33 cellular contexts compared by ENCODE assay signal in genomic region chr4:13371050-13371449, GRCh38.
"Had no signal": no experiment of that assay in that cellular context is flagged by ENCODE, and none has a peak within 500 bp of the region (broad histone marks: within the 10 kb centered on the region; RNA-seq: fewer than 3 reads in every experiment).

No MANE protein-coding gene starts in this region.

- DNase-seq: activated B cell treated with CpG ODN at 0.5 μM for 24 hours; activated CD4-positive, alpha-beta memory T cell treated with anti-CD3 and anti-CD28 coated beads for 36 hours; activated CD4-positive, alpha-beta T cell treated with anti-CD3 and anti-CD28 coated beads for 4 hours; activated CD4-positive, alpha-beta T cell treated with anti-CD3 and anti-CD28 coated beads, Interleukin-2, amount 10 ng/mL, durations not matched to agents 24 days and 14 days; activated CD4-positive, alpha-beta T cell treated with anti-CD3 and anti-CD28 coated beads, Interleukin-2, amount 50 U/mL, for 1 hour; activated CD4-positive, alpha-beta T cell treated with anti-CD3 and anti-CD28 coated beads, Interleukin-2, amount 50 U/mL, for 4 hours; activated CD4-positive, CD25-positive, alpha-beta regulatory T cell treated with anti-CD3 and anti-CD28 coated beads, Interleukin-2, amount 50 U/mL, for 72 hours; activated CD8-positive, alpha-beta memory T cell treated with anti-CD3 and anti-CD28 coated beads, Interleukin-2, amount 50 U/mL, for 4 hours; activated CD8-positive, alpha-beta T cell treated with anti-CD3 and anti-CD28 coated beads for 36 hours; activated effector memory CD4-positive, alpha-beta T cell treated with anti-CD3 and anti-CD28 coated beads, Interleukin-2, amount 50 U/mL, for 16 hours; activated gamma-delta T cell treated with Interleukin-2 at 50 U/mL for 16 hours; activated naive CD4-positive, alpha-beta T cell; activated naive CD4-positive, alpha-beta T cell treated with anti-CD3 and anti-CD28 coated beads for 36 hours; activated naive CD4-positive, alpha-beta T cell treated with anti-CD3 and anti-CD28 coated beads, Interleukin-2, amount 50 U/mL, for 16 hours; activated naive CD8-positive, alpha-beta T cell treated with anti-CD3 and anti-CD28 coated beads for 36 hours; activated T-cell treated with anti-CD3 and anti-CD28 coated beads for 4 hours; activated T-cell treated with anti-CD3 and anti-CD28 coated beads, Interleukin-2, amount 50 U/mL, for 1 hour; activated T-cell treated with anti-CD3 and anti-CD28 coated beads, Interleukin-2, amount 50 U/mL, for 4 hours; activated T-cell treated with anti-CD3 and anti-CD28 coated beads, Interleukin-2, amount 50 U/mL, for 72 hours; adrenal gland; amygdala; anterior cingulate cortex; caudate nucleus; T-helper 1 cell; T-helper 2 cell; T-helper 9 cell had no signal

- ATAC-seq: activated CD8-positive, alpha-beta T cell treated with anti-CD3 and anti-CD28 coated beads for 36 hours; activated naive CD4-positive, alpha-beta T cell treated with anti-CD3 and anti-CD28 coated beads, Interleukin-2, amount 50 U/mL, for 72 hours; activated T-cell treated with anti-CD3 and anti-CD28 coated beads, Interleukin-2, amount 50 U/mL, for 4 hours; activated T-cell treated with anti-CD3 and anti-CD28 coated beads, Interleukin-2, amount 50 U/mL, for 72 hours; activated T-helper 17 cell treated with anti-CD3 and anti-CD28 coated beads, Interleukin-2, amount 50 U/mL, for 72 hours had no signal

- H3K27me3 ChIP-seq: adrenal gland, ascending aorta, cardiac muscle cell had no signal

- FAIRE-seq: bronchial epithelial cell, TTC549 had no signal

- H3K36me3 ChIP-seq: adrenal gland, ascending aorta, cardiac muscle cell had no signal

- H3K27ac ChIP-seq: adrenal gland, ascending aorta, cardiac muscle cell, VCaP had no signal

- H3K4me3 ChIP-seq: adrenal gland, ascending aorta, cardiac muscle cell had no signal

- H3K4me1 ChIP-seq: adrenal gland, ascending aorta had no signal

- H3K9me3 ChIP-seq: ascending aorta had no signal
